In the genomic region with DNA sequence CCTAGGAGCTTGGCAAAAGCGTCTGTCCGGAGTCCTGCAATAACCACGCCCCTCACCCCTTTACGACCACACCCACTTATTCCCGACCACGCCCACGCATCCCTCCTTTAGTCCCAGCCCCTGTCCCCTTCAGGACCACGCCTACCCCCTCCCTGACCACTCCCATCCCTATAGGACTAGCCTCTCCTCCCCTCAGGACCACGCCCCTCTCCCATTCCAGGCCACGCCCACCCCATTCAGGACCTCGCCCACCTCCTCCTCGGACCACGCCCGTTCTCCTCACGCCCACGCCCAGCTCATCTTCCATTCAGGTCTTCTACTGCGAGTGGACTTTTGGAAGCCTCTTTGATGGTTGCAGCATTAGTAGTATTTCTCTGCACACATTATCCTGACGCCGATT, we compare ENCODE assay signal across 11 cellular contexts.
DNase-seq lines count a peak whose midpoint lies in the region; ATAC-seq and TF ChIP-seq lines count a peak whose summit lies in the region.
"Had no signal": no experiment of that assay in that cellular context is flagged by ENCODE, and none has a peak within 500 bp of the region (broad histone marks: within the 10 kb centered on the region; RNA-seq: fewer than 3 reads in every experiment).

No MANE protein-coding gene starts in this region.

- TF ChIP-seq POLR2A in testis (IDR thresholded peaks at IDR 0.05), result no peak

- peak; percentile 89 for DNase-seq in MCF 10A (ENCODE audit: unreplicated experiment)
- no peak for DNase-seq in mammary epithelial cell
- peak; percentile 30 for DNase-seq in NCI-H748 treated with DMSO at 0.1 percent for 48 hours (lab: John Stamatoyannopoulos, UW)
- peak; percentile 24 for DNase-seq in epithelial cell of esophagus (ENCODE audit: low read depth)
- peak; percentile 84 for DNase-seq in testis
- DNase-seq in dorsolateral prefrontal cortex, result no peak
- DNase-seq: activated CD4-positive, alpha-beta T cell treated with anti-CD3 and anti-CD28 coated beads, Interleukin-2, amount 50 U/mL, for 48 hours; NCI-H2029 treated with DMSO at 0.1 percent for 48 hours; occipital lobe had no signal

- H4K20me1 ChIP-seq in mammary epithelial cell (ENCODE audit: insufficient read depth, low read length), result no peaks in the 10 kb centered on the region

- no peak overlapping the region for H3K4me3 Mint-ChIP-seq in MCF 10A (ENCODE audit: unreplicated experiment)

- H3K27ac ChIP-seq in mammary epithelial cell (ENCODE audit: insufficient read depth, low read depth, low read length), result no peak overlapping the region
- H3K27ac ChIP-seq in testis, result no peak overlapping the region
- H3K27ac ChIP-seq in dorsolateral prefrontal cortex, result no peak overlapping the region

- H3K27me3 ChIP-seq in mammary epithelial cell (ENCODE audit: insufficient read depth, low read length), result no peaks in the 10 kb centered on the region
- no peaks in the 10 kb centered on the region for H3K27me3 ChIP-seq in testis
- no peaks in the 10 kb centered on the region for H3K27me3 ChIP-seq in dorsolateral prefrontal cortex

- H3K9me3 ChIP-seq in mammary epithelial cell (replicated peaks; ENCODE audit: insufficient read depth, low read length) (no peaks in the 10 kb centered on the region), testis (no peaks in the 10 kb centered on the region)

- no peak for ATAC-seq in GM19328 (IDR thresholded peaks at IDR 0.05; ENCODE audit: unreplicated experiment)
- ATAC-seq in HG02852 (IDR thresholded peaks at IDR 0.05; ENCODE audit: unreplicated experiment), result no peak

- no peak overlapping the region for H3K9ac ChIP-seq in mammary epithelial cell (ENCODE audit: insufficient read depth, low read length)

- no peak overlapping the region for H3K4me3 ChIP-seq in mammary epithelial cell (replicated peaks in 1 of 3; ENCODE audit: insufficient read depth in 1 of 3, low read depth in 2 of 3, low read length in 3 of 3)
- no peak overlapping the region for H3K4me3 ChIP-seq in epithelial cell of esophagus (ENCODE audit: low read length)
- H3K4me3 ChIP-seq in testis, result peak overlapping the region in 1 of 2 donors; percentile 2
- no peak overlapping the region for H3K4me3 ChIP-seq in dorsolateral prefrontal cortex

- H3K4me2 ChIP-seq in mammary epithelial cell (ENCODE audit: insufficient read depth, low read depth, low read length), result no peak overlapping the region

- in situ Hi-C loops in mammary epithelial cell (cut with MboI; ENCODE audit: low sequenced_read_pairs in 2 of 2), result no loop called here

- BruUV-seq in MCF 10A (replicated peaks; lab: Mats Ljungman, UMichigan) (no TSS peak), mammary epithelial cell (replicated peaks; lab: Mats Ljungman, UMichigan) (no TSS peak)

- intact Hi-C loops in MCF 10A (cut with micrococcal nuclease), result no loop called here
- intact Hi-C loops in mammary epithelial cell (cut with micrococcal nuclease), result no loop called here
- intact Hi-C loops in testis (cut with DNase I; ENCODE audit: low total_unique reads), result no loop called here
- intact Hi-C loops in dorsolateral prefrontal cortex (cut with DNase I), result loop anchor here in 1 of 2 donors (10.0 kb wide), 4 partner anchors 82 to 322 kb away; no protein-coding TSS in a partner anchor

- WGBS in mammary epithelial cell (ENCODE audit: low coverage, missing lambda C conversion rate), result 56% methylated on average over 18 of the region's 19 CpGs
- 38 to 43% methylated on average over 19 of the region's 19 CpGs for WGBS in testis, 2 donors

- H3K27ac Mint-ChIP-seq in MCF 10A (ENCODE audit: low read depth, unreplicated experiment), result no peak overlapping the region

- POLR2A ChIA-PET in MCF 10A (lab: Yijun Ruan, JAX), result no interaction called here

- TF ChIP-seq CTCF in MCF 10A (IDR thresholded peaks at IDR 0.05; ENCODE audit: unreplicated experiment) (no peak), mammary epithelial cell (conservative IDR thresholded peaks at IDR 0.05 in 1 of 2, IDR thresholded peaks at IDR 0.05 in 1 of 2; ENCODE audit: extremely low read depth in 1 of 2, insufficient read depth in 1 of 2, low read depth in 1 of 2, low read length in 2 of 2) (no peak), epithelial cell of esophagus (IDR thresholded peaks at IDR 0.05; ENCODE audit: insufficient read depth, low read depth, low read length, missing control alignments) (no peak), testis (IDR thresholded peaks at IDR 0.05) (no peak), dorsolateral prefrontal cortex (IDR thresholded peaks at IDR 0.05 in 54 of 56, conservative IDR thresholded peaks at IDR 0.05 in 2 of 56; ENCODE audit: low read depth in 1 of 56, partially characterized antibody in 56 of 56) (no peak)

- CTCF ChIA-PET in MCF 10A (lab: Yijun Ruan, JAX) (interaction anchor here (0.6 kb wide), 1 partner anchor 1050 kb away, joined by 6 read pairs; no protein-coding TSS in a partner anchor), mammary epithelial cell (lab: Charles Lee; ENCODE audit: low non-redundant PET) (no interaction called here)

- no peaks in the 10 kb centered on the region for H3K79me2 ChIP-seq in mammary epithelial cell (ENCODE audit: insufficient read depth, low read length)

- no peaks in the 10 kb centered on the region for H3K27me3 Mint-ChIP-seq in MCF 10A (ENCODE audit: insufficient read depth, unreplicated experiment)

- no peaks in the 10 kb centered on the region for H3K9me3 Mint-ChIP-seq in MCF 10A (ENCODE audit: unreplicated experiment)

- H3K4me1 ChIP-seq in mammary epithelial cell (ENCODE audit: insufficient read depth, low read length) (no peaks in the 10 kb centered on the region), testis (no peaks in the 10 kb centered on the region)

- no peak overlapping the region for H2AFZ ChIP-seq in mammary epithelial cell (ENCODE audit: low read depth, low read length)

- no peaks in the 10 kb centered on the region for H3K36me3 ChIP-seq in mammary epithelial cell (ENCODE audit: insufficient read depth, low read length)
- no peaks in the 10 kb centered on the region for H3K36me3 ChIP-seq in testis (ENCODE audit: low read depth, missing control alignments)

- no peaks in the 10 kb centered on the region for H3K4me1 Mint-ChIP-seq in MCF 10A (ENCODE audit: insufficient read depth, unreplicated experiment)

- dilution Hi-C loops in mammary epithelial cell (cut with HindIII; ENCODE audit: low sequenced_read_pairs), result no loop called here

- H3K36me3 Mint-ChIP-seq in MCF 10A (ENCODE audit: insufficient read depth, unreplicated experiment), result no peaks in the 10 kb centered on the region

Comparison
In these comparisons a context has a peak if more than half of its experiments do, and no peak if none do; other contexts are left out.
1. DNase-seq: peak in MCF 10A (single experiment), NCI-H748 treated with DMSO at 0.1 percent for 48 hours (single experiment), epithelial cell of esophagus (single experiment) and testis (single experiment); none in mammary epithelial cell (single experiment) and dorsolateral prefrontal cortex (0 of 10).